Comparison of ENCODE assay signal across 12 cellular contexts in genomic region chr17:72603346-72604242, GRCh38.
DNase-seq lines count a peak whose midpoint lies in the region; ATAC-seq lines count a peak whose summit lies in the region.
"Had no signal": no experiment of that assay in that cellular context is flagged by ENCODE, and none has a peak within 500 bp of the region (broad histone marks: within the 10 kb centered on the region; RNA-seq: fewer than 3 reads in every experiment).

No MANE protein-coding gene starts in this region.

- H4K8ac ChIP-seq in mesendoderm (ENCODE audit: low read depth, low read length) = no peak overlapping the region

- no peak overlapping the region for H4K5ac ChIP-seq in mesendoderm (ENCODE audit: low read length)

- H3K36me3 ChIP-seq in adipocyte (ENCODE audit: control insufficient read depth, insufficient read depth, low read length, severe bottlenecking) (no peaks in the 10 kb centered on the region), mesendoderm (ENCODE audit: control insufficient read depth, insufficient read depth, low read length) (no peaks in the 10 kb centered on the region)

- H3K27me3 ChIP-seq in adipocyte (replicated peaks; ENCODE audit: control insufficient read depth, insufficient read depth, low read length) (no peaks in the 10 kb centered on the region), mesendoderm (ENCODE audit: insufficient read depth, low read length, poor library complexity) (no peaks in the 10 kb centered on the region)

- no peak overlapping the region for H2BK15ac ChIP-seq in mesendoderm (replicated peaks; ENCODE audit: low read depth)

- H3K9me3 ChIP-seq in adipocyte (ENCODE audit: control insufficient read depth, low read length) = peaks cover 13% of the 10 kb centered on the region

- H3K4me2 ChIP-seq in mesendoderm (ENCODE audit: low read length) = no peak overlapping the region

- H3K4me3 ChIP-seq in adipocyte (ENCODE audit: low read length) = no peak overlapping the region
- no peak overlapping the region for H3K4me3 ChIP-seq in mesendoderm (ENCODE audit: low read length)

- H3K23ac ChIP-seq in mesendoderm (ENCODE audit: low read length) = no peak overlapping the region

- no peak overlapping the region for H3K4ac ChIP-seq in mesendoderm (ENCODE audit: low read depth, low read length)

- H3K79me2 ChIP-seq in mesendoderm (ENCODE audit: control insufficient read depth, insufficient read depth, low read length) = no peaks in the 10 kb centered on the region

- H2BK120ac ChIP-seq in mesendoderm (ENCODE audit: low read depth, low read length) = no peak overlapping the region

- no peak overlapping the region for H3K18ac ChIP-seq in mesendoderm (ENCODE audit: low read length)

- peak; percentile 20 for ATAC-seq in HG03432 (IDR thresholded peaks at IDR 0.05; ENCODE audit: unreplicated experiment)
- no peak for ATAC-seq in HG03025 (IDR thresholded peaks at IDR 0.05; ENCODE audit: low FRiP score, unreplicated experiment)
- ATAC-seq in GM18520 (IDR thresholded peaks at IDR 0.05; ENCODE audit: unreplicated experiment) = no peak

- DNase-seq in Daoy (ENCODE audit: low read depth) = peak; percentile 88
- DNase-seq in adipocyte (ENCODE audit: low read depth) = peak; percentile 7
- no peak for DNase-seq in mesendoderm
- DNase-seq in mesenteric fat pad (ENCODE audit: low spot score) = no peak
- DNase-seq in cerebellar cortex (ENCODE audit: low spot score) = no peak
- DNase-seq: activated CD8-positive, alpha-beta T cell treated with anti-CD3 and anti-CD28 coated beads for 36 hours; amniotic stem cell; NCI-H2029 treated with DMSO at 0.1 percent for 48 hours had no signal

- no peak overlapping the region for H2AK5ac ChIP-seq in mesendoderm (ENCODE audit: low read length)

- H3K56ac ChIP-seq in mesendoderm (ENCODE audit: low read length) = peak overlapping the region; percentile 5

- WGBS in mesendoderm (ENCODE audit: extremely low coverage, insufficient coverage, low lambda C conversion rate) = no CpG with 5 or more reads among the region's 8 CpGs

- H3K4me1 ChIP-seq in adipocyte (ENCODE audit: control insufficient read depth, insufficient read depth, low read length) = peaks cover 18% of the 10 kb centered on the region
- H3K4me1 ChIP-seq in mesendoderm (ENCODE audit: control insufficient read depth, low read depth, low read length) = peaks cover 5% of the 10 kb centered on the region

- H3K79me1 ChIP-seq in mesendoderm (ENCODE audit: low read length) = no peaks in the 10 kb centered on the region

- H2BK5ac ChIP-seq in mesendoderm (ENCODE audit: low read length) = no peak overlapping the region

- H3K27ac ChIP-seq in mesendoderm (ENCODE audit: low read depth, low read length) = no peak overlapping the region
- H3K27ac ChIP-seq: HL-60 had no signal

- H3K9ac ChIP-seq in adipocyte (ENCODE audit: low read length) (no peak overlapping the region), mesendoderm (ENCODE audit: low read length) (no peak overlapping the region)

Comparison
In these comparisons a context has a peak if more than half of its experiments do, and no peak if none do; other contexts are left out.
1. DNase-seq: peak in Daoy (single experiment) and adipocyte (single experiment); none in mesendoderm (single experiment), mesenteric fat pad (single experiment) and cerebellar cortex (single experiment).